7 cellular contexts compared by ENCODE assay signal in genomic region chr5:122963305-122963704, GRCh38.
"Had no signal": no experiment of that assay in that cellular context is flagged by ENCODE, and none has a peak within 500 bp of the region (broad histone marks: within the 10 kb centered on the region; RNA-seq: fewer than 3 reads in every experiment).

No MANE protein-coding gene starts in this region.

- DNase-seq: GM23248, GOT3, H9, HCEC 1CT, KBM-7 had no signal

- H3K4me3 Mint-ChIP-seq: H9 had no signal

- H3K4me3 ChIP-seq: GM23248 had no signal

- H3K27ac ChIP-seq: GM23248, KMS-11 had no signal

- H2AFZ ChIP-seq: GM23248 had no signal

- H3K9me3 Mint-ChIP-seq: H9 had no signal

- H3K27ac Mint-ChIP-seq: H9 had no signal

- H3K4me2 ChIP-seq: KMS-11 had no signal

- FAIRE-seq: HTR-8/SVneo had no signal
